Comparison of ENCODE assay signal across 22 cellular contexts in the genomic region with DNA sequence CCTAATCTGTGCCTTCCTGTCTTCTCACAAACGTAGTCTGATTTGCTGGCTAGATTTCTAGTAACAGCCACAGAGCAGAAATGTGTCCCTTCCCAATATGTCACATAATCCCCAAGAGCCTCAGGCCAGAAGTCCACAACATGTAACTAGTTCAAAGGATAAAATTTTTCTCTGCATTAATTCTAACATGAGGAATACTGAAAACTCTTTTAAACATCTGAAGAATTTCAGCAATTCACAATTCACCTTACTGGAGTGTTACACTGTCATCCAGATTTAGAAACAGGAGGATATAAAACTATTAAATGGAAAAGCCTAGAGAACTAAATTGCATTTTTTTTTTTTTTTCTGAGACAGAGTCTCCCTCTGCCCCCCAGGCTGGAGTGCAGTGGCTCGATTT. TPM values are rescaled to one million over a fixed set of nuclear protein-coding genes. Genes with fewer than 3 reads are reported as not detected.
DNase-seq lines count a peak whose midpoint lies in the region; ATAC-seq, FAIRE-seq and TF ChIP-seq lines count a peak whose summit lies in the region.
"Had no signal": no experiment of that assay in that cellular context is flagged by ENCODE, and none has a peak within 500 bp of the region (broad histone marks: within the 10 kb centered on the region; RNA-seq: fewer than 3 reads in every experiment).

No MANE protein-coding gene starts in this region.

- DNase-seq in activated CD8-positive, alpha-beta memory T cell treated with anti-CD3 and anti-CD28 coated beads, Interleukin-2, amount 10 ng/mL, durations not matched to agents 7 days and 5 days = no peak
- DNase-seq in activated CD8-positive, alpha-beta memory T cell treated with anti-CD3 and anti-CD28 coated beads, Interleukin-2, amount 50 U/mL, for 4 hours = no peak
- DNase-seq in RWPE1 (ENCODE audit: low spot score) (no peak), GM12878 (ENCODE audit: low read depth, low spot score) (no peak), neural progenitor cell (ENCODE audit: low spot score) (no peak), NCI-H1930 (lab: John Stamatoyannopoulos, UW) (no peak), DMS153 (lab: John Stamatoyannopoulos, UW) (no peak), AML-193 (lab: John Stamatoyannopoulos, UW) (no peak)
- DNase-seq: activated CD8-positive, alpha-beta memory T cell treated with anti-CD3 and anti-CD28 coated beads, Interleukin-2, amount 50 U/mL, for 48 hours; effector memory CD8-positive, alpha-beta T cell; MG63; NCI-H187; NCI-H446; NK-92 treated with Interleukin-12 subunit alpha and Interleukin-12 subunit beta, amount 100 ng/mL, for 24 hours; RPMI8226; stimulated activated CD4-positive, alpha-beta T cell treated with anti-CD3 and anti-CD28 coated beads, Interleukin-2, amount 100 ng/mL, for 24 hours had no signal

- no peaks in the 10 kb centered on the region for H3K9me3 ChIP-seq in GM12878 (replicated peaks; ENCODE audit: control insufficient read depth, insufficient read depth, low read length)
- H3K9me3 ChIP-seq in neural progenitor cell (ENCODE audit: low read depth) = no peaks in the 10 kb centered on the region
- H3K9me3 ChIP-seq: MG63, sigmoid colon had no signal

- CTCF ChIA-PET in activated CD8-positive, alpha-beta memory T cell treated with anti-CD3 and anti-CD28 coated beads, Interleukin-2, amount 10 ng/mL, durations not matched to agents 7 days and 5 days (lab: Charles Lee) = interaction anchor here (1.1 kb wide), 1 partner anchor 11 kb away, joined by 4 read pairs; no protein-coding TSS in a partner anchor
- CTCF ChIA-PET in RWPE1 (lab: Yijun Ruan, JAX) = interaction anchor here (0.7 kb wide), 1 partner anchor 1363 kb away, joined by 3 read pairs; no protein-coding TSS in a partner anchor
- CTCF ChIA-PET in GM12878 (lab: Yijun Ruan, JAX) = interaction anchor here (4.4 kb wide), 1 partner anchor 11 kb away, joined by 23 read pairs; no protein-coding TSS in a partner anchor

- peak overlapping the region; percentile 4 for H3K27ac Mint-ChIP-seq in activated CD8-positive, alpha-beta memory T cell treated with anti-CD3 and anti-CD28 coated beads, Interleukin-2, amount 10 ng/mL, durations not matched to agents 7 days and 5 days
- no peak overlapping the region for H3K27ac Mint-ChIP-seq in neural progenitor cell

- H3K4me3 ChIP-seq in GM12878 (no peak overlapping the region), neural progenitor cell (no peak overlapping the region)
- H3K4me3 ChIP-seq: MG63, sigmoid colon had no signal

- H3K27me3 ChIP-seq in GM12878 (replicated peaks in 1 of 2; ENCODE audit: control insufficient read depth in 2 of 2, insufficient read depth in 2 of 2, low read length in 1 of 2) = no peaks in the 10 kb centered on the region
- H3K27me3 ChIP-seq in neural progenitor cell = no peaks in the 10 kb centered on the region
- H3K27me3 ChIP-seq: MG63, sigmoid colon had no signal

- H3K4me1 Mint-ChIP-seq in activated CD8-positive, alpha-beta memory T cell treated with anti-CD3 and anti-CD28 coated beads, Interleukin-2, amount 10 ng/mL, durations not matched to agents 7 days and 5 days = peaks cover 55% of the 10 kb centered on the region
- H3K4me1 Mint-ChIP-seq in neural progenitor cell = peaks cover 39% of the 10 kb centered on the region

- H3K79me2 ChIP-seq in GM12878 (ENCODE audit: control insufficient read depth, insufficient read depth, low read length) (peaks cover 47% of the 10 kb centered on the region), neural progenitor cell (ENCODE audit: low read depth) (peaks cover 53% of the 10 kb centered on the region)

- SMC1A ChIA-PET in GM12878 (lab: Charles Lee; ENCODE audit: uncharacterized antibody, unreplicated experiment) = interaction anchor here (1.2 kb wide), 1 partner anchor 560 kb away, joined by 3 read pairs; no protein-coding TSS in a partner anchor

- H3K4me1 ChIP-seq in GM12878 (ENCODE audit: control insufficient read depth, insufficient read depth, low read length) (peaks cover 11% of the 10 kb centered on the region), neural progenitor cell (peaks cover 24% of the 10 kb centered on the region)

- H2AFZ ChIP-seq in GM12878 (ENCODE audit: control insufficient read depth, low read depth, low read length) = no peak overlapping the region
- no peak overlapping the region for H2AFZ ChIP-seq in neural progenitor cell (replicated peaks)

- H3K27ac ChIP-seq in RWPE1 = peak overlapping the region; percentile 26; the same call in 1 of the 2 replicates
- H3K27ac ChIP-seq in GM12878 (ENCODE audit: control insufficient read depth, insufficient read depth) = no peak overlapping the region
- H3K27ac ChIP-seq in neural progenitor cell = no peak overlapping the region
- H3K27ac ChIP-seq: sigmoid colon had no signal

- FAIRE-seq in GM12878 (lab: Jason Lieb, UNC) = no peak
- FAIRE-seq: GM19239, keratinocyte had no signal

- no TSS peak for BruUV-seq in GM12878 (replicated peaks; lab: Mats Ljungman, UMichigan)

- H3K9ac ChIP-seq in GM12878 (ENCODE audit: control insufficient read depth, insufficient read depth, low read length) (no peak overlapping the region), neural progenitor cell (no peak overlapping the region)

- RAD21 ChIA-PET in GM12878 (lab: Charles Lee; ENCODE audit: unreplicated experiment) = no interaction called here

- in situ Hi-C loops in GM12878 (cut with MboI) = no loop called here

- H3K27me3 Mint-ChIP-seq in activated CD8-positive, alpha-beta memory T cell treated with anti-CD3 and anti-CD28 coated beads, Interleukin-2, amount 10 ng/mL, durations not matched to agents 7 days and 5 days = no peaks in the 10 kb centered on the region
- H3K27me3 Mint-ChIP-seq in neural progenitor cell (ENCODE audit: insufficient read depth, low read depth) = peaks cover under 1% of the 10 kb centered on the region
- H3K27me3 Mint-ChIP-seq: effector memory CD8-positive, alpha-beta T cell had no signal

- H4K20me1 ChIP-seq in GM12878 (ENCODE audit: control insufficient read depth, insufficient read depth) (no peaks in the 10 kb centered on the region; the same call in 1 of the 2 replicates), neural progenitor cell (ENCODE audit: low read depth) (peaks cover 6% of the 10 kb centered on the region)

- TF ChIP-seq RAD21 in GM12878 (IDR thresholded peaks at IDR 0.05; ENCODE audit: insufficient read depth, low read depth, low read length) = no peak

- no peak for ATAC-seq in activated CD8-positive, alpha-beta memory T cell treated with anti-CD3 and anti-CD28 coated beads, Interleukin-2, amount 10 ng/mL, durations not matched to agents 7 days and 5 days
- ATAC-seq in GM12878 = no peak
- ATAC-seq: effector memory CD8-positive, alpha-beta T cell had no signal

- 71% methylated on average over 2 of the region's 2 CpGs for WGBS in GM12878 (ENCODE audit: insufficient coverage, insufficient replicate concordance, low lambda C conversion rate, missing lambda C conversion rate)

- H3K9me3 Mint-ChIP-seq in activated CD8-positive, alpha-beta memory T cell treated with anti-CD3 and anti-CD28 coated beads, Interleukin-2, amount 10 ng/mL, durations not matched to agents 7 days and 5 days (ENCODE audit: low read depth) = no peaks in the 10 kb centered on the region
- no peaks in the 10 kb centered on the region for H3K9me3 Mint-ChIP-seq in neural progenitor cell
- H3K9me3 Mint-ChIP-seq: effector memory CD8-positive, alpha-beta T cell had no signal

- no peak for TF ChIP-seq CTCF in RWPE1 (conservative IDR thresholded peaks at IDR 0.05; ENCODE audit: low read depth)
- TF ChIP-seq CTCF in GM12878 (IDR thresholded peaks at IDR 0.05 in 2 of 3, conservative IDR thresholded peaks at IDR 0.05 in 1 of 3; ENCODE audit: control insufficient read depth in 2 of 3, extremely low read depth in 1 of 3, insufficient read depth in 1 of 3, low read depth in 3 of 3, low read length in 3 of 3) = no peak
- no peak for TF ChIP-seq CTCF in neural progenitor cell (IDR thresholded peaks at IDR 0.05)

- intact Hi-C loops in GM12878 (cut with micrococcal nuclease; ENCODE audit: unreplicated experiment) = no loop called here

- no peak for TF ChIP-seq POLR2A in GM12878 (IDR thresholded peaks at IDR 0.05; ENCODE audit: low read depth, low read length)

- H3K4me2 ChIP-seq in GM12878 (ENCODE audit: control insufficient read depth, insufficient read depth) = no peak overlapping the region
- no peak overlapping the region for H3K4me2 ChIP-seq in neural progenitor cell

- H3K36me3 Mint-ChIP-seq in activated CD8-positive, alpha-beta memory T cell treated with anti-CD3 and anti-CD28 coated beads, Interleukin-2, amount 10 ng/mL, durations not matched to agents 7 days and 5 days = peaks cover 47% of the 10 kb centered on the region
- H3K36me3 Mint-ChIP-seq in neural progenitor cell = peaks cover 36% of the 10 kb centered on the region

- POLR2A ChIA-PET in RWPE1 (lab: Yijun Ruan, JAX; ENCODE audit: low non-redundant PET) (no interaction called here), GM12878 (lab: Charles Lee) (interaction anchor here (1.3 kb wide), 1 partner anchor 278 kb away, joined by 3 read pairs; no protein-coding TSS in a partner anchor)

- H3K36me3 ChIP-seq in GM12878 (ENCODE audit: control insufficient read depth in 2 of 2, insufficient read depth in 2 of 2, low read length in 1 of 2) (peaks cover 7 to 25% of the 10 kb centered on the region in 2 experiments), neural progenitor cell (peaks cover 7% of the 10 kb centered on the region)

- H3K4me3 Mint-ChIP-seq in activated CD8-positive, alpha-beta memory T cell treated with anti-CD3 and anti-CD28 coated beads, Interleukin-2, amount 10 ng/mL, durations not matched to agents 7 days and 5 days = no peak overlapping the region
- H3K4me3 Mint-ChIP-seq in neural progenitor cell = peak overlapping the region; percentile 28
- H3K4me3 Mint-ChIP-seq: effector memory CD8-positive, alpha-beta T cell had no signal

- H3F3A ChIP-seq in neural progenitor cell (ENCODE audit: low read depth) = peaks cover 41% of the 10 kb centered on the region

- TF ChIP-seq EP300 in GM12878 (IDR thresholded peaks at IDR 0.05; ENCODE audit: borderline replicate concordance in 1 of 2, control insufficient read depth in 1 of 2, low read depth in 2 of 2, low read length in 2 of 2) = no peak

RNA-seq across cellular contexts. Expression of a gene that starts 2.5 kb away (rescaled TPM):
- 100 to 1,000 TPM in 1 of 2 experiments, 10 to 100 TPM in 1; 97.4 to 102 TPM for total RNA-seq in activated CD8-positive, alpha-beta memory T cell treated with anti-CD3 and anti-CD28 coated beads, Interleukin-2, amount 10 ng/mL, durations not matched to agents 7 days and 5 days
- total RNA-seq in GM12878 (2013; cell fraction: nucleolus; rRNA removed) = 56.8 and 76.3 TPM in 2 replicates
- total RNA-seq in GM12878 (2014; rRNA removed) = 93.2 and 97.4 TPM in 2 replicates
- total RNA-seq in GM12878 (2014; rRNA removed; fragmentation: Illumina TruSeq; extraction: Trizol) = 51.5 and 52.1 TPM in 2 replicates
- 86.3 and 92.4 TPM in 2 replicates for total RNA-seq in GM12878 (2021)
- 40.2 TPM for polyA plus RNA-seq in GM12878 (2011; ENCODE audit: low read depth)
- 56.0 and 82.9 TPM in 2 replicates for polyA plus RNA-seq in GM12878 (2011; rRNA removed)
- 85.7 and 112 TPM in 2 replicates for polyA plus RNA-seq in GM12878 (2011; cell fraction: cytosol; rRNA removed)
- 182 and 194 TPM in 2 replicates for polyA plus RNA-seq in GM12878 (2011; cell fraction: nucleus; rRNA removed)
- polyA plus RNA-seq in GM12878 (2012) = 57.3 and 65.1 TPM in 2 replicates
- polyA plus RNA-seq in GM12878 (2014; fragmentation: Illumina TruSeq; extraction: Trizol) = 39.1 and 78.1 TPM in 2 replicates
- polyA plus RNA-seq in GM12878 (2014; fragmentation: Nextera tagmentation; extraction: Ambion mirVana) = 10 to 100 TPM; 19.8 to 48.3 TPM
- polyA plus RNA-seq in GM12878 (2014; rRNA removed) = 79.6 and 93.8 TPM in 2 replicates
- polyA plus RNA-seq in GM12878 (2016; fragmentation: Nextera tagmentation; extraction: Ambion mirVana) = 100 to 1,000 TPM; 127 to 136 TPM
- 75.0 and 100 TPM in 2 replicates for polyA minus RNA-seq in GM12878 (2011; rRNA and poly(A)+ RNA removed)
- 26.6 and 29.3 TPM in 2 replicates for polyA minus RNA-seq in GM12878 (2011; cell fraction: cytosol; rRNA and poly(A)+ RNA removed)
- polyA minus RNA-seq in GM12878 (2011; cell fraction: nucleus; rRNA and poly(A)+ RNA removed) = 51.5 and 87.5 TPM in 2 replicates
- total RNA-seq in neural progenitor cell (ENCODE audit: low replicate concordance) = 61.0 and 67.5 TPM in 2 replicates

RNA-seq across cellular contexts. Expression of a gene that starts 5.8 kb away (rescaled TPM):
- 10 to 100 TPM; 74.8 to 77.4 TPM for total RNA-seq in activated CD8-positive, alpha-beta memory T cell treated with anti-CD3 and anti-CD28 coated beads, Interleukin-2, amount 10 ng/mL, durations not matched to agents 7 days and 5 days
- 141 and 178 TPM in 2 replicates for total RNA-seq in GM12878 (2013; cell fraction: nucleolus; rRNA removed)
- total RNA-seq in GM12878 (2014; rRNA removed) (71.3 and 75.3 TPM in 2 replicates), GM12878 (2014; rRNA removed; fragmentation: Illumina TruSeq; extraction: Trizol) (39.1 and 41.4 TPM in 2 replicates), GM12878 (2021) (41.6 and 48.1 TPM in 2 replicates), neural progenitor cell (ENCODE audit: low replicate concordance) (95.8 and 222 TPM in 2 replicates)
- 49.3 TPM for polyA plus RNA-seq in GM12878 (2011; ENCODE audit: low read depth)
- polyA plus RNA-seq in GM12878 (2011; rRNA removed) (67.1 and 69.8 TPM in 2 replicates), GM12878 (2014; fragmentation: Illumina TruSeq; extraction: Trizol) (37.3 and 38.9 TPM in 2 replicates), GM12878 (2014; fragmentation: Nextera tagmentation; extraction: Ambion mirVana) (10 to 100 TPM; 20.8 to 21.0 TPM), GM12878 (2014; rRNA removed) (48.1 and 53.9 TPM in 2 replicates), GM12878 (2016; fragmentation: Nextera tagmentation; extraction: Ambion mirVana) (10 to 100 TPM; 55.6 to 57.4 TPM)
- polyA plus RNA-seq in GM12878 (2011; cell fraction: cytosol; rRNA removed) = 82.6 and 87.1 TPM in 2 replicates
- 70.6 and 72.2 TPM in 2 replicates for polyA plus RNA-seq in GM12878 (2011; cell fraction: nucleus; rRNA removed)
- polyA plus RNA-seq in GM12878 (2012) = 51.2 and 51.5 TPM in 2 replicates
- 58.4 and 72.4 TPM in 2 replicates for polyA minus RNA-seq in GM12878 (2011; rRNA and poly(A)+ RNA removed)
- 28.4 and 31.1 TPM in 2 replicates for polyA minus RNA-seq in GM12878 (2011; cell fraction: cytosol; rRNA and poly(A)+ RNA removed)
- polyA minus RNA-seq in GM12878 (2011; cell fraction: nucleus; rRNA and poly(A)+ RNA removed) = 33.5 and 53.0 TPM in 2 replicates

RNA-seq across cellular contexts. Expression of a gene that starts 30.2 kb away (rescaled TPM):
- total RNA-seq in activated CD8-positive, alpha-beta memory T cell treated with anti-CD3 and anti-CD28 coated beads, Interleukin-2, amount 10 ng/mL, durations not matched to agents 7 days and 5 days = 100 to 1,000 TPM; 134 to 136 TPM
- 59.5 and 66.5 TPM in 2 replicates for total RNA-seq in GM12878 (2013; cell fraction: nucleolus; rRNA removed)
- total RNA-seq in GM12878 (2014; rRNA removed) (60.6 and 63.5 TPM in 2 replicates), GM12878 (2014; rRNA removed; fragmentation: Illumina TruSeq; extraction: Trizol) (20.5 and 23.1 TPM in 2 replicates), GM12878 (2021) (103 and 104 TPM in 2 replicates), neural progenitor cell (ENCODE audit: low replicate concordance) (25.2 and 54.4 TPM in 2 replicates)
- polyA plus RNA-seq in GM12878 (2011; ENCODE audit: low read depth) = 21.1 TPM
- polyA plus RNA-seq in GM12878 (2011; rRNA removed) (16.7 and 33.8 TPM in 2 replicates), GM12878 (2014; fragmentation: Illumina TruSeq; extraction: Trizol) (39.9 and 56.7 TPM in 2 replicates), GM12878 (2014; fragmentation: Nextera tagmentation; extraction: Ambion mirVana) (1 to 10 TPM; 4.1 to 4.2 TPM), GM12878 (2014; rRNA removed) (44.7 and 49.1 TPM in 2 replicates), GM12878 (2016; fragmentation: Nextera tagmentation; extraction: Ambion mirVana) (10 to 100 TPM; 52.0 to 53.2 TPM)
- polyA plus RNA-seq in GM12878 (2011; cell fraction: cytosol; rRNA removed) = 49.7 and 61.0 TPM in 2 replicates
- 98.8 and 106 TPM in 2 replicates for polyA plus RNA-seq in GM12878 (2011; cell fraction: nucleus; rRNA removed)
- 38.1 and 42.9 TPM in 2 replicates for polyA plus RNA-seq in GM12878 (2012)
- polyA minus RNA-seq in GM12878 (2011; rRNA and poly(A)+ RNA removed) = 87.7 and 88.6 TPM in 2 replicates
- polyA minus RNA-seq in GM12878 (2011; cell fraction: cytosol; rRNA and poly(A)+ RNA removed) = 34.1 and 34.2 TPM in 2 replicates
- 25.9 and 35.4 TPM in 2 replicates for polyA minus RNA-seq in GM12878 (2011; cell fraction: nucleus; rRNA and poly(A)+ RNA removed)

RNA-seq across cellular contexts. Expression of a gene that starts 35.1 kb away (rescaled TPM):
- total RNA-seq in activated CD8-positive, alpha-beta memory T cell treated with anti-CD3 and anti-CD28 coated beads, Interleukin-2, amount 10 ng/mL, durations not matched to agents 7 days and 5 days = not detected
- total RNA-seq in GM12878 (2013; cell fraction: nucleolus; rRNA removed) = 0.15 TPM in 1 of 2 replicates, not detected in the other
- total RNA-seq in GM12878 (2014; rRNA removed) (0.11 TPM in 1 of 2 replicates, not detected in the other), GM12878 (2014; rRNA removed; fragmentation: Illumina TruSeq; extraction: Trizol) (not detected in 2 replicates), GM12878 (2021) (0.08 TPM in 1 of 2 replicates, not detected in the other), neural progenitor cell (ENCODE audit: low replicate concordance) (0.09 TPM in 1 of 2 replicates, not detected in the other)
- not detected for polyA plus RNA-seq in GM12878 (2011; ENCODE audit: low read depth)
- polyA plus RNA-seq in GM12878 (2011; rRNA removed) (0.37 and 0.90 TPM in 2 replicates), GM12878 (2014; fragmentation: Illumina TruSeq; extraction: Trizol) (0.01 TPM in 1 of 2 replicates, not detected in the other), GM12878 (2014; fragmentation: Nextera tagmentation; extraction: Ambion mirVana) (not detected), GM12878 (2014; rRNA removed) (0.03 TPM in 1 of 2 replicates, not detected in the other), GM12878 (2016; fragmentation: Nextera tagmentation; extraction: Ambion mirVana) (not detected)
- polyA plus RNA-seq in GM12878 (2011; cell fraction: cytosol; rRNA removed) = 0.87 and 1.0 TPM in 2 replicates
- 4.4 and 6.9 TPM in 2 replicates for polyA plus RNA-seq in GM12878 (2011; cell fraction: nucleus; rRNA removed)
- polyA plus RNA-seq in GM12878 (2012) = 0.01 and 0.03 TPM in 2 replicates
- 0.66 and 1.6 TPM in 2 replicates for polyA minus RNA-seq in GM12878 (2011; rRNA and poly(A)+ RNA removed)
- 0.40 and 0.62 TPM in 2 replicates for polyA minus RNA-seq in GM12878 (2011; cell fraction: cytosol; rRNA and poly(A)+ RNA removed)
- polyA minus RNA-seq in GM12878 (2011; cell fraction: nucleus; rRNA and poly(A)+ RNA removed) = 1.6 and 2.1 TPM in 2 replicates
- total RNA-seq: cerebellum, Daoy, osteocyte had no signal
